Comparison of ENCODE assay signal across 11 cellular contexts in the genomic region with DNA sequence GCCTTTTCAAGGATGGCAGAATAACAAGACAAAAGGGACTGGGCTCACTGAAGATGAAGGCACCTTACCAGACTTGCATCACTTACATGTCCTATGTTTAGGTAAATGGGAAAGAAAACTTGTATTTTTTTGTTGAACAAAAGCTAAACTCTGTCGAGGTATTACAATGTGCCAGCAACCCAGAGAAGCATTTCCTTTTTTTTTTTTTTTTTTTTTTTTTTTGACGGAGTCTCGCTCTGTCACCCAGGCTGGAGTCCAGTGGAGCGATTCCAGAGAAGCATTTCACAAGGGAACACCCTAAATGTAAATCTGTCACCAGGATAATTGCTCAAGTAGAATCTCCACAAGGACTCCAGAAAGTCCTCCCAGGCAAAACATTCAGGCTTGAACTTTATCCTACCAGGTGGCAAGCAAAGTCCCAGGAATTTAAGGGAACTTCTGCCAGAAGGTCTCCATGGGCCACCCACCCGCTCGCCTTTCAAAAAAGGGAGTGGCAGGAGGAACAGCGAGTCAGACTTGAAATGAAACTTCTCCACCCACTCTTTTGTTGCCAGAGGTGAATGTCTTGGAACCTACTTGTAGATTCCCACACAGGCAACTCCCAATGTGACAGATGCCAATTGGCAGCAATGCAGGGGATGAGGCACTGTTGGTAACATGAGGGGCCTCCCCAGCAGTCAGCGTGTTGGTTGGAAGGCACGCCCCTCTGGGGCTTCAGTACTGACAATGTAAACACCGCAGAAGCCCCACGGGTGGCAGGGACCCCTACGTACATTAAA.
A peak's percentile ranks its signal among the peaks of the same experiment; 100 is the strongest.
DNase-seq lines count a peak whose midpoint lies in the region; ATAC-seq, FAIRE-seq and TF ChIP-seq lines count a peak whose summit lies in the region.
"Had no signal": no experiment of that assay in that cellular context is flagged by ENCODE, and none has a peak within 500 bp of the region (broad histone marks: within the 10 kb centered on the region; RNA-seq: fewer than 3 reads in every experiment).

No MANE protein-coding gene starts in this region.

- H3K4me2 ChIP-seq in keratinocyte (ENCODE audit: control insufficient read depth, extremely low read depth, insufficient read depth, low read depth, low read length), result peak overlapping the region; percentile 46
- H3K4me2 ChIP-seq: A549 had no signal

- no peak overlapping the region for H2AFZ ChIP-seq in keratinocyte (ENCODE audit: control insufficient read depth, low read length)

- H3K27ac ChIP-seq in breast epithelium (peak overlapping the region; percentile 5 to 29), keratinocyte (ENCODE audit: control insufficient read depth, insufficient read depth, low read length) (no peak overlapping the region), testis (peak overlapping the region in 1 of 2 donors; percentile 56)
- H3K27ac ChIP-seq: A549 had no signal

- H3K27me3 ChIP-seq in breast epithelium (no peaks in the 10 kb centered on the region), keratinocyte (ENCODE audit: control insufficient read depth, extremely low read depth, insufficient read depth, low read length) (no peaks in the 10 kb centered on the region), testis (no peaks in the 10 kb centered on the region)

- TF ChIP-seq CTCF in breast epithelium (IDR thresholded peaks at IDR 0.05) (no peak), keratinocyte (optimal IDR thresholded peaks at IDR 0.05 in 1 of 3, IDR thresholded peaks at IDR 0.05 in 1 of 3, conservative IDR thresholded peaks at IDR 0.05 in 1 of 3; ENCODE audit: extremely low read depth in 1 of 3, insufficient read depth in 2 of 3, low read length in 3 of 3) (no peak), testis (IDR thresholded peaks at IDR 0.05) (no peak)

- H3K9me3 ChIP-seq in breast epithelium (no peaks in the 10 kb centered on the region), keratinocyte (ENCODE audit: control insufficient read depth, low read depth, low read length) (no peaks in the 10 kb centered on the region), testis (no peaks in the 10 kb centered on the region)
- H3K9me3 ChIP-seq: A549 had no signal

- H3K4me3 ChIP-seq in breast epithelium (peak overlapping the region in 2 of 3 donors; percentile 16 to 39), keratinocyte (ENCODE audit: control insufficient read depth in 2 of 3, extremely low read depth in 1 of 3, insufficient read depth in 2 of 3, low read depth in 1 of 3, low read length in 3 of 3) (peak overlapping the region in 1 of 3 experiments; percentile 11), testis (no peak overlapping the region)
- H3K4me3 ChIP-seq: A549 had no signal

- H3K79me2 ChIP-seq in keratinocyte (ENCODE audit: control insufficient read depth, insufficient read depth, low read length), result no peaks in the 10 kb centered on the region

- dilution Hi-C loops in keratinocyte (cut with MboI; ENCODE audit: extremely low pct_ligation_motif_present, low sequenced_read_pairs), result no loop called here

- WGBS in testis, 2 donors, result 22 to 30% methylated on average over 12 of the region's 12 CpGs

- peak; percentile 84 for FAIRE-seq in keratinocyte (lab: Jason Lieb, UNC)
- FAIRE-seq: A549, H54 had no signal

- DNase-seq in NCI-H748 (lab: John Stamatoyannopoulos, UW; ENCODE audit: unreplicated experiment) (peak; percentile 8), NCI-H748 treated with DMSO at 0.1 percent for 48 hours (lab: John Stamatoyannopoulos, UW) (no peak), breast epithelium (ENCODE audit: low spot score in 2 of 2) (peak in 1 of 2 donors; percentile 68), keratinocyte (ENCODE audit: low read depth, low spot score) (no peak), testis (peak; percentile 84)
- DNase-seq: OCI-M1 had no signal

- no peaks in the 10 kb centered on the region for H3K4me1 ChIP-seq in breast epithelium
- H3K4me1 ChIP-seq in keratinocyte (ENCODE audit: control insufficient read depth, extremely low read depth, insufficient read depth, low read length), result peaks cover 14% of the 10 kb centered on the region
- H3K4me1 ChIP-seq in testis, result peaks cover 32% of the 10 kb centered on the region
- H3K4me1 ChIP-seq: A549 had no signal

- no peaks in the 10 kb centered on the region for H3K9me1 ChIP-seq in keratinocyte (ENCODE audit: control insufficient read depth, extremely low read depth, insufficient read depth, low read length)

- no peak overlapping the region for H3K9ac ChIP-seq in keratinocyte (ENCODE audit: control insufficient read depth, extremely low read depth, insufficient read depth, low read length)

- TF ChIP-seq POLR2A in breast epithelium (IDR thresholded peaks at IDR 0.05) (no peak), testis (IDR thresholded peaks at IDR 0.05) (no peak)

- H4K20me1 ChIP-seq in keratinocyte (ENCODE audit: control insufficient read depth, extremely low read depth, insufficient read depth, low read length), result no peaks in the 10 kb centered on the region

- intact Hi-C loops in breast epithelium (cut with DNase I; ENCODE audit: low total_unique reads) (no loop called here), testis (cut with DNase I; ENCODE audit: low total_unique reads) (no loop called here)

- H3K36me3 ChIP-seq in breast epithelium (no peaks in the 10 kb centered on the region), keratinocyte (ENCODE audit: control insufficient read depth in 2 of 2, extremely low read depth in 1 of 2, insufficient read depth in 2 of 2, low read length in 2 of 2) (no peaks in the 10 kb centered on the region), testis (ENCODE audit: low read depth, missing control alignments) (no peaks in the 10 kb centered on the region)

- ATAC-seq in HG03135 (IDR thresholded peaks at IDR 0.05; ENCODE audit: unreplicated experiment) (no peak), GM18858 (IDR thresholded peaks at IDR 0.05; ENCODE audit: unreplicated experiment) (no peak), HG02852 (IDR thresholded peaks at IDR 0.05; ENCODE audit: unreplicated experiment) (no peak)
- ATAC-seq: A549 had no signal

Comparison
In these comparisons a context has a peak if more than half of its experiments do, and no peak if none do; other contexts are left out.
1. DNase-seq: peak in NCI-H748 (single experiment) and testis (single experiment); none in NCI-H748 treated with DMSO at 0.1 percent for 48 hours (single experiment) and keratinocyte (single experiment).
2. H3K4me3 ChIP-seq: peak in breast epithelium (2 of 3); none in testis (0 of 2).